In genomic region chr12:52148541-52149181, GRCh38 we compare ENCODE assay signal across 10 cellular contexts. TPM values are rescaled to one million over a fixed set of nuclear protein-coding genes. Genes with fewer than 3 reads are reported as not detected.
A peak's percentile ranks its signal among the peaks of the same experiment; 100 is the strongest.
DNase-seq lines count a peak whose midpoint lies in the region; ATAC-seq and TF ChIP-seq lines count a peak whose summit lies in the region.
"Had no signal": no experiment of that assay in that cellular context is flagged by ENCODE, and none has a peak within 500 bp of the region (broad histone marks: within the 10 kb centered on the region; RNA-seq: fewer than 3 reads in every experiment).

No MANE protein-coding gene starts in this region.

- H3K4me2 ChIP-seq in mammary epithelial cell (ENCODE audit: insufficient read depth, low read depth, low read length): peak overlapping the region; percentile 51

- H3K9me3 ChIP-seq in mammary epithelial cell (replicated peaks; ENCODE audit: insufficient read depth, low read length) (no peaks in the 10 kb centered on the region), mesodermal cell (ENCODE audit: control insufficient read depth, low read length) (no peaks in the 10 kb centered on the region)

- no peak overlapping the region for H3K4me3 ChIP-seq in mammary epithelial cell (replicated peaks in 1 of 3; ENCODE audit: insufficient read depth in 1 of 3, low read depth in 2 of 3, low read length in 3 of 3)
- H3K4me3 ChIP-seq in mesodermal cell (ENCODE audit: extremely low read depth, insufficient read depth, low read length, poor library complexity, severe bottlenecking): no peak overlapping the region

- intact Hi-C loops in mammary epithelial cell (cut with micrococcal nuclease): no loop called here

- no peak for TF ChIP-seq CTCF in 22Rv1 (IDR thresholded peaks at IDR 0.05)
- TF ChIP-seq CTCF in mammary epithelial cell (conservative IDR thresholded peaks at IDR 0.05 in 1 of 2, IDR thresholded peaks at IDR 0.05 in 1 of 2; ENCODE audit: extremely low read depth in 1 of 2, insufficient read depth in 1 of 2, low read depth in 1 of 2, low read length in 2 of 2): no peak

- H2AFZ ChIP-seq in mammary epithelial cell (ENCODE audit: low read depth, low read length): no peak overlapping the region

- no TSS peak for BruUV-seq in mammary epithelial cell (replicated peaks; lab: Mats Ljungman, UMichigan)

- in situ Hi-C loops in mammary epithelial cell (cut with MboI; ENCODE audit: low sequenced_read_pairs in 2 of 2): loop anchor here (5.0 to 10.0 kb wide), 5 partner anchors 229 to 836 kb away; partner anchors contain the start of gene KRT5 (in 1 of the 2)

- no peaks in the 10 kb centered on the region for H3K27me3 ChIP-seq in mammary epithelial cell (ENCODE audit: insufficient read depth, low read length)

- H3K9ac ChIP-seq in mammary epithelial cell (ENCODE audit: insufficient read depth, low read length): peak overlapping the region; percentile 96

- H3K36me3 ChIP-seq in mammary epithelial cell (ENCODE audit: insufficient read depth, low read length): no peaks in the 10 kb centered on the region
- no peaks in the 10 kb centered on the region for H3K36me3 ChIP-seq in mesodermal cell (ENCODE audit: control insufficient read depth, insufficient read depth, low read length)

- H3K27ac ChIP-seq in 22Rv1 (peak overlapping the region; percentile 94), mammary epithelial cell (ENCODE audit: insufficient read depth, low read depth, low read length) (peak overlapping the region; percentile 100), mesodermal cell (ENCODE audit: low read depth, low read length, severe bottlenecking) (peak overlapping the region; percentile 92)

- no peaks in the 10 kb centered on the region for H4K20me1 ChIP-seq in mammary epithelial cell (ENCODE audit: insufficient read depth, low read length)

- CTCF ChIA-PET in mammary epithelial cell (lab: Charles Lee; ENCODE audit: low non-redundant PET): interaction anchor here (0.6 to 0.7 kb wide), 2 partner anchors 128 to 201 kb away, joined by 3 to 7 read pairs; no protein-coding TSS in a partner anchor

- H3K79me2 ChIP-seq in mammary epithelial cell (ENCODE audit: insufficient read depth, low read length): peaks cover 20% of the 10 kb centered on the region

- ATAC-seq in HG03045 (IDR thresholded peaks at IDR 0.05; ENCODE audit: unreplicated experiment): no peak
- ATAC-seq in GM19463 (IDR thresholded peaks at IDR 0.05; ENCODE audit: unreplicated experiment): no peak
- ATAC-seq: effector memory CD8-positive, alpha-beta T cell had no signal

- 6% methylated on average over 8 of the region's 13 CpGs for WGBS in mammary epithelial cell (ENCODE audit: low coverage, missing lambda C conversion rate)
- WGBS in mesodermal cell (ENCODE audit: insufficient coverage in 2 of 2), 2 experiments: 87 to 96% methylated on average over 9 of the region's 13 CpGs

- H3K4me1 ChIP-seq in mammary epithelial cell (ENCODE audit: insufficient read depth, low read length) (peaks cover 95% of the 10 kb centered on the region), mesodermal cell (ENCODE audit: control insufficient read depth, insufficient read depth, low read length, poor library complexity, severe bottlenecking) (peaks cover 54% of the 10 kb centered on the region)

- dilution Hi-C loops in mammary epithelial cell (cut with HindIII; ENCODE audit: low sequenced_read_pairs): no loop called here

- DNase-seq in HK-2 (ENCODE audit: unreplicated experiment): peak; percentile 77
- peak; percentile 95 for DNase-seq in mammary epithelial cell
- no peak for DNase-seq in hepatic stellate cell (ENCODE audit: low spot score)
- no peak for DNase-seq in epidermal melanocyte (ENCODE audit: insufficient read length, low spot score)
- DNase-seq: effector memory CD8-positive, alpha-beta T cell had no signal

RNA-seq across cellular contexts. Expression of gene KRT80, which starts 43.2 kb away (rescaled TPM):
- 1 to 10 TPM; 1.8 to 2.7 TPM for total RNA-seq in mammary epithelial cell
- 1.2 TPM for polyA plus RNA-seq in mammary epithelial cell
- not detected for polyA minus RNA-seq in mammary epithelial cell
- polyA plus RNA-seq in mesodermal cell (2013, experiment 1 of 2): 1.1 TPM
- 0.81 TPM for polyA plus RNA-seq in mesodermal cell (2013, experiment 2 of 2)
- polyA plus RNA-seq: neural cell had no signal

Comparison
In these comparisons a context has a peak if more than half of its experiments do, and no peak if none do; other contexts are left out.
1. DNase-seq: peak in HK-2 (single experiment) and mammary epithelial cell (single experiment); none in hepatic stellate cell (single experiment) and epidermal melanocyte (single experiment).
2. Peak in every context shown above with its lines, with median percentiles within 50 percentile points of each other: H3K27ac ChIP-seq.